In the genomic region with DNA sequence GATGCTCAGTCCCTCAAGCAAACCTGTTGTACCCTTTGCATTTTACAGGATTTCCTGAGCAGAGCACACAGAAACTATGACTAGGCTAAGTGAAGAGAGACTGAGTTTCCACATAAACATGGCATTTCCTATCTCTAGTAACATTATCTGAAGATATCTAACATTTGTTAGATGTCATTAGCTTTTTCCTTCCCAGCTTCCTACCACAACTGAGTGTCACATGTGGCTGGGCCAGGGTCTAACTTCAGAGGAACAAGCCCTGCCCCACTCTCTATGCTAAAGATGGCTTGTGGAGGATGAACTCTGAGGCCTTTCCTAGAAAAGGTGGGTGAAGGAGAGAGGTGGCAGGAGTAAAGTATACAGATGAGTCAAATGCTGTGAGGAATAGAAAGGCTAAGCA, we compare ENCODE assay signal across 24 cellular contexts. TPM values are rescaled to one million over a fixed set of nuclear protein-coding genes. Genes with fewer than 3 reads are reported as not detected.
DNase-seq lines count a peak whose midpoint lies in the region; ATAC-seq lines count a peak whose summit lies in the region.
"Had no signal": no experiment of that assay in that cellular context is flagged by ENCODE, and none has a peak within 500 bp of the region (broad histone marks: within the 10 kb centered on the region; RNA-seq: fewer than 3 reads in every experiment).

No MANE protein-coding gene starts in this region.

- CTCF ChIA-PET in activated CD4-positive, alpha-beta T cell treated with anti-CD3 and anti-CD28 coated beads for 36 hours (lab: Charles Lee), result interaction anchor here (0.7 to 1.5 kb wide), 3 partner anchors 38 to 124 kb away, joined by 3 to 6 read pairs (median 4); no protein-coding TSS in a partner anchor
- CTCF ChIA-PET in naive thymus-derived CD4-positive, alpha-beta T cell (lab: Charles Lee), result no interaction called here

- H3K27me3 Mint-ChIP-seq in activated CD4-positive, alpha-beta T cell treated with anti-CD3 and anti-CD28 coated beads for 36 hours, result no peaks in the 10 kb centered on the region
- no peaks in the 10 kb centered on the region for H3K27me3 Mint-ChIP-seq in T-helper 1 cell treated with Interleukin-12 subunit alpha and Interleukin-12 subunit beta and Interleukin-4 antibody, amounts not matched to agents 30 μg/mL and 1 μg/mL, for 36 hours (ENCODE audit: low read depth)
- H3K27me3 Mint-ChIP-seq in activated naive CD4-positive, alpha-beta T cell treated with anti-CD3 and anti-CD28 coated beads, Interleukin-2, amount 50 U/mL, for 24 hours, result no peaks in the 10 kb centered on the region
- no peaks in the 10 kb centered on the region for H3K27me3 Mint-ChIP-seq in naive thymus-derived CD4-positive, alpha-beta T cell
- H3K27me3 Mint-ChIP-seq in stimulated activated memory B cell treated with anti-CD40 and anti-IgM and Interleukin-4, amounts not matched to agents 10 μg/mL and 1 μg/mL and 100 μg/mL, for 72 hours, result no peaks in the 10 kb centered on the region

- H3K4me3 ChIP-seq in naive thymus-derived CD4-positive, alpha-beta T cell (ENCODE audit: low read length), result no peak overlapping the region
- H3K4me3 ChIP-seq: thyroid gland had no signal

- no peaks in the 10 kb centered on the region for H3K36me3 ChIP-seq in naive thymus-derived CD4-positive, alpha-beta T cell (ENCODE audit: control insufficient read depth in 2 of 3, insufficient read depth in 3 of 3, low read length in 3 of 3)
- H3K36me3 ChIP-seq: thyroid gland had no signal

- H3K4me1 Mint-ChIP-seq in activated CD4-positive, alpha-beta T cell treated with anti-CD3 and anti-CD28 coated beads for 36 hours, result peaks cover 47% of the 10 kb centered on the region
- peaks cover 43% of the 10 kb centered on the region for H3K4me1 Mint-ChIP-seq in T-helper 1 cell treated with Interleukin-12 subunit alpha and Interleukin-12 subunit beta and Interleukin-4 antibody, amounts not matched to agents 30 μg/mL and 1 μg/mL, for 36 hours (ENCODE audit: low read depth)
- peaks cover 45% of the 10 kb centered on the region for H3K4me1 Mint-ChIP-seq in activated naive CD4-positive, alpha-beta T cell treated with anti-CD3 and anti-CD28 coated beads, Interleukin-2, amount 50 U/mL, for 24 hours
- peaks cover 22 to 63% (median 47%) of the 10 kb centered on the region in 7 donors for H3K4me1 Mint-ChIP-seq in naive thymus-derived CD4-positive, alpha-beta T cell
- peaks cover 23% of the 10 kb centered on the region for H3K4me1 Mint-ChIP-seq in stimulated activated memory B cell treated with anti-CD40 and anti-IgM and Interleukin-4, amounts not matched to agents 10 μg/mL and 1 μg/mL and 100 μg/mL, for 72 hours
- H3K4me1 Mint-ChIP-seq: nephron had no signal

- H3K9me3 Mint-ChIP-seq in activated CD4-positive, alpha-beta T cell treated with anti-CD3 and anti-CD28 coated beads for 36 hours (ENCODE audit: low read depth), result peaks cover 5% of the 10 kb centered on the region
- peaks cover 7% of the 10 kb centered on the region for H3K9me3 Mint-ChIP-seq in T-helper 1 cell treated with Interleukin-12 subunit alpha and Interleukin-12 subunit beta and Interleukin-4 antibody, amounts not matched to agents 30 μg/mL and 1 μg/mL, for 36 hours
- no peaks in the 10 kb centered on the region for H3K9me3 Mint-ChIP-seq in activated naive CD4-positive, alpha-beta T cell treated with anti-CD3 and anti-CD28 coated beads, Interleukin-2, amount 50 U/mL, for 24 hours
- H3K9me3 Mint-ChIP-seq in naive thymus-derived CD4-positive, alpha-beta T cell, result peaks cover 2 to 10% (median 6%) of the 10 kb centered on the region in 11 donors
- peaks cover 3% of the 10 kb centered on the region for H3K9me3 Mint-ChIP-seq in stimulated activated memory B cell treated with anti-CD40 and anti-IgM and Interleukin-4, amounts not matched to agents 10 μg/mL and 1 μg/mL and 100 μg/mL, for 72 hours

- POLR2A ChIA-PET in activated CD4-positive, alpha-beta T cell treated with anti-CD3 and anti-CD28 coated beads for 36 hours (lab: Charles Lee), result interaction anchor here (0.5 kb wide), 1 partner anchor 477 kb away, joined by 6 read pairs; no protein-coding TSS in a partner anchor
- POLR2A ChIA-PET in naive thymus-derived CD4-positive, alpha-beta T cell (lab: Charles Lee), result interaction anchor here (0.8 to 1.0 kb wide), 2 partner anchors 9 to 58 kb away, joined by 3 to 4 read pairs; no protein-coding TSS in a partner anchor

- H3K9me3 ChIP-seq in naive thymus-derived CD4-positive, alpha-beta T cell (ENCODE audit: control insufficient read depth in 2 of 3, low read length in 3 of 3), result no peaks in the 10 kb centered on the region
- H3K9me3 ChIP-seq: thyroid gland had no signal

- H3K27me3 ChIP-seq in naive thymus-derived CD4-positive, alpha-beta T cell (ENCODE audit: control insufficient read depth in 2 of 2, insufficient read depth in 2 of 2, low read length in 2 of 2), result no peaks in the 10 kb centered on the region
- H3K27me3 ChIP-seq: thyroid gland had no signal

- H3K27ac ChIP-seq in naive thymus-derived CD4-positive, alpha-beta T cell (ENCODE audit: low read depth, low read length), result no peak overlapping the region
- H3K27ac ChIP-seq: thyroid gland had no signal

- ATAC-seq in activated CD4-positive, alpha-beta T cell treated with anti-CD3 and anti-CD28 coated beads for 36 hours, result peak; percentile 57
- no peak for ATAC-seq in naive thymus-derived CD4-positive, alpha-beta T cell
- no peak for ATAC-seq in stimulated activated memory B cell treated with anti-CD40 and anti-IgM and Interleukin-4, amounts not matched to agents 10 μg/mL and 1 μg/mL and 100 μg/mL, for 72 hours

- peak overlapping the region; percentile 66 for H3K27ac Mint-ChIP-seq in activated CD4-positive, alpha-beta T cell treated with anti-CD3 and anti-CD28 coated beads for 36 hours
- peak overlapping the region; percentile 84 for H3K27ac Mint-ChIP-seq in T-helper 1 cell treated with Interleukin-12 subunit alpha and Interleukin-12 subunit beta and Interleukin-4 antibody, amounts not matched to agents 30 μg/mL and 1 μg/mL, for 36 hours
- peak overlapping the region; percentile 89 for H3K27ac Mint-ChIP-seq in activated naive CD4-positive, alpha-beta T cell treated with anti-CD3 and anti-CD28 coated beads, Interleukin-2, amount 50 U/mL, for 24 hours
- peak overlapping the region in 8 of 9 donors; percentile 40 to 90 (median 66) for H3K27ac Mint-ChIP-seq in naive thymus-derived CD4-positive, alpha-beta T cell
- H3K27ac Mint-ChIP-seq in stimulated activated memory B cell treated with anti-CD40 and anti-IgM and Interleukin-4, amounts not matched to agents 10 μg/mL and 1 μg/mL and 100 μg/mL, for 72 hours, result no peak overlapping the region
- H3K27ac Mint-ChIP-seq: HFFc6, nephron had no signal

- DNase-seq in activated CD4-positive, alpha-beta T cell treated with anti-CD3 and anti-CD28 coated beads for 36 hours, result peak; percentile 38
- DNase-seq in activated CD4-positive, alpha-beta T cell treated with anti-CD3 and anti-CD28 coated beads for 1 hour, result no peak
- peak in 1 of 9 donors; percentile 31 for DNase-seq in naive thymus-derived CD4-positive, alpha-beta T cell
- DNase-seq in AG20443 (ENCODE audit: low spot score), result no peak
- no peak for DNase-seq in AG08395 (ENCODE audit: low spot score)
- DNase-seq: 8988T; anterior cingulate cortex; C1 segment of cervical spinal cord; central memory CD4-positive, alpha-beta T cell; DMS153; HFFc6; KBM-7; NCI-H2029; NCI-H524 treated with DMSO at 0.1 percent for 48 hours; Right ventricle myocardium superior; stimulated activated CD4-positive, alpha-beta T cell treated with anti-CD3 and anti-CD28 coated beads, Interleukin-4, amount 100 ng/mL, for 24 hours; thyroid gland had no signal

- H3K4me1 ChIP-seq in naive thymus-derived CD4-positive, alpha-beta T cell (ENCODE audit: control insufficient read depth in 2 of 2, insufficient read depth in 2 of 2, low read length in 2 of 2), result peaks cover 0 to 8% of the 10 kb centered on the region in 2 donors
- H3K4me1 ChIP-seq: thyroid gland had no signal

- H3K4me3 Mint-ChIP-seq in activated CD4-positive, alpha-beta T cell treated with anti-CD3 and anti-CD28 coated beads for 36 hours, result no peak overlapping the region
- H3K4me3 Mint-ChIP-seq in T-helper 1 cell treated with Interleukin-12 subunit alpha and Interleukin-12 subunit beta and Interleukin-4 antibody, amounts not matched to agents 30 μg/mL and 1 μg/mL, for 36 hours, result peak overlapping the region; percentile 7
- H3K4me3 Mint-ChIP-seq in activated naive CD4-positive, alpha-beta T cell treated with anti-CD3 and anti-CD28 coated beads, Interleukin-2, amount 50 U/mL, for 24 hours, result no peak overlapping the region
- peak overlapping the region in 2 of 10 donors; percentile 8 to 59 for H3K4me3 Mint-ChIP-seq in naive thymus-derived CD4-positive, alpha-beta T cell
- no peak overlapping the region for H3K4me3 Mint-ChIP-seq in stimulated activated memory B cell treated with anti-CD40 and anti-IgM and Interleukin-4, amounts not matched to agents 10 μg/mL and 1 μg/mL and 100 μg/mL, for 72 hours
- H3K4me3 Mint-ChIP-seq: HFFc6, nephron had no signal

- H3K36me3 Mint-ChIP-seq in activated CD4-positive, alpha-beta T cell treated with anti-CD3 and anti-CD28 coated beads for 36 hours (ENCODE audit: low read depth), result no peaks in the 10 kb centered on the region
- peaks cover 2% of the 10 kb centered on the region for H3K36me3 Mint-ChIP-seq in T-helper 1 cell treated with Interleukin-12 subunit alpha and Interleukin-12 subunit beta and Interleukin-4 antibody, amounts not matched to agents 30 μg/mL and 1 μg/mL, for 36 hours (ENCODE audit: low read depth)
- no peaks in the 10 kb centered on the region for H3K36me3 Mint-ChIP-seq in activated naive CD4-positive, alpha-beta T cell treated with anti-CD3 and anti-CD28 coated beads, Interleukin-2, amount 50 U/mL, for 24 hours
- peaks cover 0 to 5% (median 0%) of the 10 kb centered on the region in 5 donors for H3K36me3 Mint-ChIP-seq in naive thymus-derived CD4-positive, alpha-beta T cell
- H3K36me3 Mint-ChIP-seq in stimulated activated memory B cell treated with anti-CD40 and anti-IgM and Interleukin-4, amounts not matched to agents 10 μg/mL and 1 μg/mL and 100 μg/mL, for 72 hours, result no peaks in the 10 kb centered on the region

- intact Hi-C loops in activated CD4-positive, alpha-beta T cell treated with anti-CD3 and anti-CD28 coated beads for 36 hours (cut with DNase I, micrococcal nuclease), result loop anchor here (2.0 to 10.0 kb wide), 4 partner anchors 60 to 850 kb away; partner anchors contain the start of genes PIK3IP1 (in 1 of the 2) and RFPL2 (in 1 of the 2)
- intact Hi-C loops in naive thymus-derived CD4-positive, alpha-beta T cell (cut with micrococcal nuclease), result loop anchor here in 1 of 2 donors (5.0 kb wide), 3 partner anchors 65 to 330 kb away; partner anchors contain the start of genes FBXO7, RFPL2 and RTCB

RNA-seq across cellular contexts. Expression of gene C22orf42, which starts 16.5 kb away (rescaled TPM):
- not detected for total RNA-seq in activated CD4-positive, alpha-beta T cell treated with anti-CD3 and anti-CD28 coated beads for 36 hours
- total RNA-seq in naive thymus-derived CD4-positive, alpha-beta T cell, result not detected
- polyA plus RNA-seq in naive thymus-derived CD4-positive, alpha-beta T cell, result not detected
- total RNA-seq: fibroblast of villous mesenchyme, HFFc6, posterior vena cava, Right ventricle myocardium superior, thyroid gland had no signal
- polyA plus RNA-seq: keratinocyte had no signal
